In the genomic region with DNA sequence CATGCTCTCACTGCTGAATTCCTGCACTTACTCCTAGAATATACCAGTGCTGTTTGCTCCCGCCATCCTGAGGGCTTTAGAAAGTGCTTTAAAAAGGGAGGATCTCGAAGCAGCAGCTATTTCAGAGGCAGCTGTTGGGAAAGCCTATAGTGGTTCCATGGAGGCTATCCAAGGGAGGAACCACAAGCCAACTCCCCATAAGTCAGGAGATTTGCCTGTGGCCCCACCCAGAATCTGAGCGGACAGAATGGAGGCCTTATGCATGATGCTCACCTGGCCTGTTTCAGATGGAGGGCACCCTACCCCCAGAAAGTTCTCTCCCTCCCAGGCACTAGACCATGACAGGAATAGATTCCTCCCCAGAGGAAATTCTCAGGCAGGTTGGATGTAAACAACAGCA, we compare ENCODE assay signal across 1 cellular context.
TF ChIP-seq lines count a peak whose summit lies in the region.

No MANE protein-coding gene starts in this region.

TF ChIP-seq in HepG2, 621 proteins besides CTCF, POLR2A, EP300 and RAD21:
- TF ChIP-seq, protein P1, sequence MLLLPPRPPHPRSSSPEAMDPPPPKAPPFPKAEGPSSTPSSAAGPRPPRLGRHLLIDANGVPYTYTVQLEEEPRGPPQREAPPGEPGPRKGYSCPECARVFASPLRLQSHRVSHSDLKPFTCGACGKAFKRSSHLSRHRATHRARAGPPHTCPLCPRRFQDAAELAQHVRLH (CRISPR knock-in tag; IDR thresholded peaks at IDR 0.05; ENCODE audit: borderline replicate concordance, low read depth): no peak
- no peak for TF ChIP-seq ZNF383 (CRISPR knock-in tag; IDR thresholded peaks at IDR 0.05; ENCODE audit: borderline replicate concordance)
- TF ChIP-seq ZNF605 (CRISPR knock-in tag; IDR thresholded peaks at IDR 0.05): no peak
- no peak for TF ChIP-seq MED13 (CRISPR knock-in tag; IDR thresholded peaks at IDR 0.05)
- TF ChIP-seq HOXA9 (CRISPR knock-in tag; IDR thresholded peaks at IDR 0.05; ENCODE audit: borderline replicate concordance): no peak
- no peak for TF ChIP-seq TGIF2 (CRISPR knock-in tag; IDR thresholded peaks at IDR 0.05)
- TF ChIP-seq TCF7L2 (IDR thresholded peaks at IDR 0.05; ENCODE audit: low read depth, low read length): no peak
- no peak for TF ChIP-seq ZNF136 (CRISPR knock-in tag; IDR thresholded peaks at IDR 0.05; ENCODE audit: low read depth)
- TF ChIP-seq, protein P2, sequence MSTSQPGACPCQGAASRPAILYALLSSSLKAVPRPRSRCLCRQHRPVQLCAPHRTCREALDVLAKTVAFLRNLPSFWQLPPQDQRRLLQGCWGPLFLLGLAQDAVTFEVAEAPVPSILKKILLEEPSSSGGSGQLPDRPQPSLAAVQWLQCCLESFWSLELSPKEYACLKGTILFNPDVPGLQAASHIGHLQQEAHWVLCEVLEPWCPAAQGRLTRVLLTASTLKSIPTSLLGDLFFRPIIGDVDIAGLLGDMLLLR (CRISPR knock-in tag; IDR thresholded peaks at IDR 0.05): no peak
- TF ChIP-seq RORA (CRISPR knock-in tag; IDR thresholded peaks at IDR 0.05): no peak
- TF ChIP-seq PHF21A (CRISPR knock-in tag; IDR thresholded peaks at IDR 0.05): no peak
- TF ChIP-seq, protein P3, sequence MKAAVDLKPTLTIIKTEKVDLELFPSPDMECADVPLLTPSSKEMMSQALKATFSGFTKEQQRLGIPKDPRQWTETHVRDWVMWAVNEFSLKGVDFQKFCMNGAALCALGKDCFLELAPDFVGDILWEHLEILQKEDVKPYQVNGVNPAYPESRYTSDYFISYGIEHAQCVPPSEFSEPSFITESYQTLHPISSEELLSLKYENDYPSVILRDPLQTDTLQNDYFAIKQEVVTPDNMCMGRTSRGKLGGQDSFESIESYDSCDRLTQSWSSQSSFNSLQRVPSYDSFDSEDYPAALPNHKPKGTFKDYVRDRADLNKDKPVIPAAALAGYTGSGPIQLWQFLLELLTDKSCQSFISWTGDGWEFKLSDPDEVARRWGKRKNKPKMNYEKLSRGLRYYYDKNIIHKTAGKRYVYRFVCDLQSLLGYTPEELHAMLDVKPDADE (CRISPR knock-in tag; IDR thresholded peaks at IDR 0.05): no peak
- no peak for TF ChIP-seq ZBTB1 (CRISPR knock-in tag; IDR thresholded peaks at IDR 0.05; ENCODE audit: borderline replicate concordance)
- no peak for TF ChIP-seq GTF3A (CRISPR knock-in tag; conservative IDR thresholded peaks at IDR 0.05)
- TF ChIP-seq ZNF138 (CRISPR knock-in tag; IDR thresholded peaks at IDR 0.05; ENCODE audit: low read depth): no peak
- no peak for TF ChIP-seq NPAS2 (CRISPR knock-in tag; IDR thresholded peaks at IDR 0.05; ENCODE audit: borderline replicate concordance)
